16 cellular contexts compared by ENCODE assay signal in genomic region chr1:185933580-185933979, GRCh38.
"Had no signal": no experiment of that assay in that cellular context is flagged by ENCODE, and none has a peak within 500 bp of the region (broad histone marks: within the 10 kb centered on the region; RNA-seq: fewer than 3 reads in every experiment).

No MANE protein-coding gene starts in this region.

- H3K4me3 ChIP-seq: heart left ventricle, mucosa of descending colon, right atrium auricular region, suprapubic skin, thyroid gland had no signal

- H3K36me3 ChIP-seq: neutrophil, right atrium auricular region, suprapubic skin, thyroid gland had no signal

- H3K9me3 ChIP-seq: mucosa of descending colon, neutrophil, suprapubic skin, thyroid gland had no signal

- H3K36me3 Mint-ChIP-seq: stimulated activated effector memory CD8-positive, alpha-beta T cell treated with anti-CD3 and anti-CD28 coated beads, Interleukin-12 subunit alpha, Interleukin-12 subunit beta, amount 100 ng/mL, for 72 hours; type B pancreatic cell had no signal

- H3K27ac ChIP-seq: heart left ventricle, neutrophil, right atrium auricular region, suprapubic skin, thyroid gland had no signal

- H3K4me3 Mint-ChIP-seq: naive thymus-derived CD8-positive, alpha-beta T cell; stimulated activated effector memory CD8-positive, alpha-beta T cell treated with anti-CD3 and anti-CD28 coated beads, Interleukin-12 subunit alpha, Interleukin-12 subunit beta, amount 100 ng/mL, for 72 hours; type B pancreatic cell had no signal

- H3K27me3 Mint-ChIP-seq: type B pancreatic cell had no signal

- H3K27ac Mint-ChIP-seq: naive thymus-derived CD8-positive, alpha-beta T cell; stimulated activated effector memory CD8-positive, alpha-beta T cell treated with anti-CD3 and anti-CD28 coated beads, Interleukin-12 subunit alpha, Interleukin-12 subunit beta, amount 100 ng/mL, for 72 hours; type B pancreatic cell had no signal

- H3K4me1 ChIP-seq: suprapubic skin had no signal

- ATAC-seq: esophagus mucosa; heart left ventricle; mucosa of descending colon; naive thymus-derived CD8-positive, alpha-beta T cell; stimulated activated effector memory CD8-positive, alpha-beta T cell treated with anti-CD3 and anti-CD28 coated beads, Interleukin-12 subunit alpha, Interleukin-12 subunit beta, amount 100 ng/mL, for 72 hours; stimulated activated naive CD8-positive, alpha-beta T cell treated with anti-CD3 and anti-CD28 coated beads, Interleukin-15, Interleukin-2, amounts not matched to agents 100 U/mL and 50 U/mL, for 24 hours had no signal

- H3K4me1 Mint-ChIP-seq: naive thymus-derived CD8-positive, alpha-beta T cell; stimulated activated effector memory CD8-positive, alpha-beta T cell treated with anti-CD3 and anti-CD28 coated beads, Interleukin-12 subunit alpha, Interleukin-12 subunit beta, amount 100 ng/mL, for 72 hours had no signal

- DNase-seq: effector memory CD4-positive, alpha-beta T cell; heart left ventricle; hippocampal formation; mammary epithelial cell; mucosa of descending colon; naive thymus-derived CD8-positive, alpha-beta T cell; stimulated activated CD4-positive, alpha-beta T cell treated with anti-CD3 and anti-CD28 coated beads, Interleukin-4, amount 100 ng/mL, for 1 hour; stimulated activated CD8-positive, alpha-beta memory T cell treated with anti-CD3 and anti-CD28 coated beads, Interleukin-4, amount 100 ng/mL, for 48 hours; stimulated activated naive CD8-positive, alpha-beta T cell treated with anti-CD3 and anti-CD28 coated beads, Interleukin-15, Interleukin-2, amounts not matched to agents 100 U/mL and 50 U/mL, for 24 hours; thyroid gland had no signal

- H3K9me3 Mint-ChIP-seq: stimulated activated effector memory CD8-positive, alpha-beta T cell treated with anti-CD3 and anti-CD28 coated beads, Interleukin-12 subunit alpha, Interleukin-12 subunit beta, amount 100 ng/mL, for 72 hours; type B pancreatic cell had no signal

- H3K27me3 ChIP-seq: heart left ventricle, neutrophil, right atrium auricular region, suprapubic skin, thyroid gland had no signal
